8 cellular contexts compared by ENCODE assay signal in genomic region chr5:4868140-4868735, GRCh38.
DNase-seq lines count a peak whose midpoint lies in the region; ATAC-seq, FAIRE-seq and TF ChIP-seq lines count a peak whose summit lies in the region.

No MANE protein-coding gene starts in this region.

- peak; percentile 77 for ATAC-seq in GM18909 (IDR thresholded peaks at IDR 0.05; ENCODE audit: poor library complexity, unreplicated experiment)
- ATAC-seq in esophagus mucosa: peak; percentile 59
- ATAC-seq in HG03571 (IDR thresholded peaks at IDR 0.05; ENCODE audit: unreplicated experiment): no peak

- TF ChIP-seq CTCF in D721Med (IDR thresholded peaks at IDR 0.05; ENCODE audit: insufficient read depth, missing control alignments): peak; percentile 70

- FAIRE-seq in D721Med (lab: Jason Lieb, UNC): no peak

- DNase-seq in D721Med (ENCODE audit: insufficient read length, low spot score): peak; percentile 61
- DNase-seq in LoVo (ENCODE audit: low spot score): peak; percentile 30
- DNase-seq in T1000 (lab: John Stamatoyannopoulos, UW): peak; percentile 8
- DNase-seq in non-pigmented ciliary epithelial cell (ENCODE audit: low read depth): peak; percentile 1
- DNase-seq in amniotic stem cell (lab: John Stamatoyannopoulos, UW): no peak
